ENCODE assay signal across 19 cellular contexts in the genomic region with DNA sequence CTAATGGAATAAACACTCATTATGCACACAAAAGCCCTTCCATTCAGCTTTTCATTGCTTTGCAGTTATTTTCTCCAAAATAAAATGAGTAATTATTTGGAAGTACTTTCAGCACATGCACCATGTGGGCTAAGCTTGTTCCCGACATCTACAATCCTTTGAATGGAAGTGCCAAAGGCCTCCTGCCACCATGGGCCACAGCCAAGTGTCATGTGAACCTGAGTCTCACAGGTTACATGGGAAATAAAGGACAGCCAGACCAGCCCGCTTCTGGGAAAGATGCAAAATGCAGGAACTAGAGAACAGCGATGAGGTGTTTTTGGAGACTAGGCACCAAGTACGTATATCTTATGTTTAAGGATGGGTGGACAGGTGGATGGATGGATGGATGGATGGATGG.
"Had no signal": no experiment of that assay in that cellular context is flagged by ENCODE, and none has a peak within 500 bp of the region (broad histone marks: within the 10 kb centered on the region; RNA-seq: fewer than 3 reads in every experiment).

No MANE protein-coding gene starts in this region.

- H3K27me3 ChIP-seq: esophagus muscularis mucosa, foreskin keratinocyte, gastroesophageal sphincter, heart left ventricle, hepatocyte, left lung had no signal

- H3K27me3 Mint-ChIP-seq: memory B cell; naive thymus-derived CD4-positive, alpha-beta T cell had no signal

- H3K4me3 Mint-ChIP-seq: memory B cell; naive thymus-derived CD4-positive, alpha-beta T cell had no signal

- H3K4me3 ChIP-seq: coronary artery, dorsolateral prefrontal cortex, esophagus muscularis mucosa, gastroesophageal sphincter, heart left ventricle, hepatocyte, left lung, lung had no signal

- H3K27ac Mint-ChIP-seq: memory B cell had no signal

- H3K4me1 Mint-ChIP-seq: naive thymus-derived CD4-positive, alpha-beta T cell had no signal

- DNase-seq: dermis blood vessel endothelial cell; effector CD4-positive, alpha-beta T cell; effector memory CD4-positive, alpha-beta T cell; heart left ventricle; left cardiac atrium; left lung; left ventricle myocardium superior; mammary epithelial cell; mesendoderm; midbrain; naive thymus-derived CD4-positive, alpha-beta T cell had no signal

- H3K9me3 ChIP-seq: esophagus muscularis mucosa, gastroesophageal sphincter, heart left ventricle, left lung had no signal

- H3K4me1 ChIP-seq: esophagus muscularis mucosa, foreskin keratinocyte, gastroesophageal sphincter, heart left ventricle, left lung had no signal

- ATAC-seq: foreskin keratinocyte; gastroesophageal sphincter; heart left ventricle; left cardiac atrium; left lung; left ventricle myocardium superior; naive thymus-derived CD4-positive, alpha-beta T cell had no signal

- H3K36me3 Mint-ChIP-seq: memory B cell; naive thymus-derived CD4-positive, alpha-beta T cell had no signal

- H3K36me3 ChIP-seq: esophagus muscularis mucosa, gastroesophageal sphincter, heart left ventricle, left lung had no signal

- H3K27ac ChIP-seq: coronary artery, dorsolateral prefrontal cortex, esophagus muscularis mucosa, foreskin keratinocyte, gastroesophageal sphincter, heart left ventricle, hepatocyte, left lung had no signal

- H3K9me3 Mint-ChIP-seq: memory B cell; naive thymus-derived CD4-positive, alpha-beta T cell had no signal
